26 cellular contexts compared by ENCODE assay signal in genomic region chr11:108875134-108875533, GRCh38.
"Had no signal": no experiment of that assay in that cellular context is flagged by ENCODE, and none has a peak within 500 bp of the region (broad histone marks: within the 10 kb centered on the region; RNA-seq: fewer than 3 reads in every experiment).

No MANE protein-coding gene starts in this region.

- H3K27me3 ChIP-seq: body of pancreas, dorsolateral prefrontal cortex, pancreas, upper lobe of left lung, vagina had no signal

- H3K36me3 Mint-ChIP-seq: stimulated activated memory B cell treated with anti-CD40 and anti-IgM and Interleukin-4, amounts not matched to agents 10 μg/mL and 1 μg/mL and 100 μg/mL, for 72 hours had no signal

- DNase-seq: activated CD4-positive, alpha-beta T cell treated with anti-CD3 and anti-CD28 coated beads for 36 hours; activated CD4-positive, CD25-positive, alpha-beta regulatory T cell; activated CD8-positive, alpha-beta memory T cell treated with anti-CD3 and anti-CD28 coated beads, Interleukin-2, amount 10 ng/mL, durations not matched to agents 7 days and 5 days; activated CD8-positive, alpha-beta T cell treated with anti-CD3 and anti-CD28 coated beads, Interleukin-2, amount 10 ng/mL, durations not matched to agents 7 days and 5 days; activated naive CD4-positive, alpha-beta T cell treated with Interleukin-2 at 50 U/mL for 16 hours; activated T-cell treated with anti-CD3 and anti-CD28 coated beads, Interleukin-2, amount 50 U/mL, for 72 hours; aorta; body of pancreas; dorsolateral prefrontal cortex; effector memory CD4-positive, alpha-beta T cell; left ventricle myocardium inferior; pancreas; retina; stimulated activated CD4-positive, alpha-beta T cell treated with anti-CD3 and anti-CD28 coated beads, Interleukin-4, amount 100 ng/mL, for 24 hours; stimulated activated naive CD8-positive, alpha-beta T cell treated with anti-CD3 and anti-CD28 coated beads, Interleukin-15, amount 100 ng/mL, for 72 hours; substantia nigra; upper lobe of left lung had no signal

- H3K9me3 ChIP-seq: body of pancreas, left ventricle myocardium inferior, pancreas, prostate gland, upper lobe of left lung, vagina had no signal

- ATAC-seq: activated CD4-positive, alpha-beta T cell treated with anti-CD3 and anti-CD28 coated beads for 36 hours; activated CD8-positive, alpha-beta memory T cell treated with anti-CD3 and anti-CD28 coated beads, Interleukin-2, amount 10 ng/mL, durations not matched to agents 7 days and 5 days; activated CD8-positive, alpha-beta T cell treated with anti-CD3 and anti-CD28 coated beads, Interleukin-2, amount 10 ng/mL, durations not matched to agents 7 days and 5 days; activated T-cell treated with anti-CD3 and anti-CD28 coated beads, Interleukin-2, amount 50 U/mL, for 72 hours; body of pancreas; pancreas; sciatic nerve; stimulated activated memory B cell treated with anti-CD40 and anti-IgM and Interleukin-4, amounts not matched to agents 10 μg/mL and 1 μg/mL and 100 μg/mL, for 72 hours; stimulated activated naive CD8-positive, alpha-beta T cell treated with anti-CD3 and anti-CD28 coated beads, Interleukin-15, amount 100 ng/mL, for 72 hours had no signal

- H3K36me3 ChIP-seq: left ventricle myocardium inferior, pancreas, prostate gland, upper lobe of left lung, vagina had no signal

- H3K4me1 ChIP-seq: body of pancreas, pancreas, prostate gland, upper lobe of left lung, vagina had no signal

- H3K9me3 Mint-ChIP-seq: activated T-cell treated with anti-CD3 and anti-CD28 coated beads, Interleukin-2, amount 50 U/mL, for 72 hours; stimulated activated memory B cell treated with anti-CD40 and anti-IgM and Interleukin-4, amounts not matched to agents 10 μg/mL and 1 μg/mL and 100 μg/mL, for 72 hours; stimulated activated naive CD8-positive, alpha-beta T cell treated with anti-CD3 and anti-CD28 coated beads, Interleukin-15, amount 100 ng/mL, for 72 hours had no signal

- H3K27ac ChIP-seq: body of pancreas, coronary artery, dorsolateral prefrontal cortex, left ventricle myocardium inferior, pancreas, prostate gland, upper lobe of left lung, vagina had no signal

- H3K4me3 ChIP-seq: body of pancreas, coronary artery, dorsolateral prefrontal cortex, left ventricle myocardium inferior, lung, pancreas, prostate gland, skin epidermis, upper lobe of left lung, vagina had no signal

- H3K27ac Mint-ChIP-seq: activated CD4-positive, alpha-beta T cell treated with anti-CD3 and anti-CD28 coated beads for 36 hours; activated CD8-positive, alpha-beta memory T cell treated with anti-CD3 and anti-CD28 coated beads, Interleukin-2, amount 10 ng/mL, durations not matched to agents 7 days and 5 days; activated CD8-positive, alpha-beta T cell treated with anti-CD3 and anti-CD28 coated beads, Interleukin-2, amount 10 ng/mL, durations not matched to agents 7 days and 5 days; activated naive CD8-positive, alpha-beta T cell; activated T-cell treated with anti-CD3 and anti-CD28 coated beads, Interleukin-2, amount 50 U/mL, for 72 hours; stimulated activated memory B cell treated with anti-CD40 and anti-IgM and Interleukin-4, amounts not matched to agents 10 μg/mL and 1 μg/mL and 100 μg/mL, for 72 hours; stimulated activated naive CD8-positive, alpha-beta T cell treated with anti-CD3 and anti-CD28 coated beads, Interleukin-15, amount 100 ng/mL, for 72 hours had no signal

- FAIRE-seq: frontal cortex, pancreas had no signal

- H3K4me3 Mint-ChIP-seq: activated CD4-positive, alpha-beta T cell treated with anti-CD3 and anti-CD28 coated beads for 36 hours; activated CD8-positive, alpha-beta memory T cell treated with anti-CD3 and anti-CD28 coated beads, Interleukin-2, amount 10 ng/mL, durations not matched to agents 7 days and 5 days; activated CD8-positive, alpha-beta T cell treated with anti-CD3 and anti-CD28 coated beads, Interleukin-2, amount 10 ng/mL, durations not matched to agents 7 days and 5 days; activated naive CD8-positive, alpha-beta T cell; activated T-cell treated with anti-CD3 and anti-CD28 coated beads, Interleukin-2, amount 50 U/mL, for 72 hours; stimulated activated memory B cell treated with anti-CD40 and anti-IgM and Interleukin-4, amounts not matched to agents 10 μg/mL and 1 μg/mL and 100 μg/mL, for 72 hours; stimulated activated naive CD8-positive, alpha-beta T cell treated with anti-CD3 and anti-CD28 coated beads, Interleukin-15, amount 100 ng/mL, for 72 hours had no signal
